In genomic region chr9:120874861-120875565, GRCh38 we compare ENCODE assay signal across 8 cellular contexts.
DNase-seq lines count a peak whose midpoint lies in the region; TF ChIP-seq lines count a peak whose summit lies in the region.
"Had no signal": no experiment of that assay in that cellular context is flagged by ENCODE, and none has a peak within 500 bp of the region (broad histone marks: within the 10 kb centered on the region; RNA-seq: fewer than 3 reads in every experiment).

No MANE protein-coding gene starts in this region.

- peaks cover 30% of the 10 kb centered on the region for H3K36me3 ChIP-seq in OCI-LY3 (replicated peaks; ENCODE audit: low read depth, low read length)
- H3K36me3 ChIP-seq in effector memory CD4-positive, alpha-beta T cell (ENCODE audit: control insufficient read depth, insufficient read depth, low read length), result peaks cover 20% of the 10 kb centered on the region
- H3K36me3 ChIP-seq: thyroid gland had no signal

- H3K4me1 ChIP-seq in OCI-LY3 (ENCODE audit: low read length), result peaks cover 38% of the 10 kb centered on the region
- peaks cover 47% of the 10 kb centered on the region for H3K4me1 ChIP-seq in effector memory CD4-positive, alpha-beta T cell (ENCODE audit: control insufficient read depth, insufficient read depth, low read length, poor library complexity, severe bottlenecking)

- no peaks in the 10 kb centered on the region for H3K27me3 ChIP-seq in OCI-LY3 (ENCODE audit: low read depth, low read length)
- H3K27me3 ChIP-seq in effector memory CD4-positive, alpha-beta T cell (replicated peaks; ENCODE audit: control insufficient read depth, insufficient read depth, low read length, poor library complexity, severe bottlenecking), result no peaks in the 10 kb centered on the region
- H3K27me3 ChIP-seq: thyroid gland had no signal

- TF ChIP-seq CTCF in OCI-LY3 (IDR thresholded peaks at IDR 0.05; ENCODE audit: low read depth, low read length), result no peak
- no peak for TF ChIP-seq CTCF in retinal pigment epithelial cell (conservative IDR thresholded peaks at IDR 0.05; ENCODE audit: low read depth, low read length)

- H3K4me3 ChIP-seq in GM08714 (ENCODE audit: low read length) (peak overlapping the region; percentile 85; the same call in 1 of the 2 replicates), OCI-LY3 (ENCODE audit: low read length) (peak overlapping the region; percentile 95), retinal pigment epithelial cell (ENCODE audit: low read length) (peak overlapping the region; percentile 73)
- no peak overlapping the region for H3K4me3 ChIP-seq in effector memory CD4-positive, alpha-beta T cell (ENCODE audit: insufficient read depth, low read depth, low read length, poor library complexity, severe bottlenecking)

- no peaks in the 10 kb centered on the region for H4K20me1 ChIP-seq in OCI-LY3 (ENCODE audit: insufficient read depth, low read length)

- no peaks in the 10 kb centered on the region for H3K9me3 ChIP-seq in OCI-LY3 (ENCODE audit: insufficient read depth, low read length)
- no peaks in the 10 kb centered on the region for H3K9me3 ChIP-seq in effector memory CD4-positive, alpha-beta T cell (ENCODE audit: control insufficient read depth, low read length)
- H3K9me3 ChIP-seq: thyroid gland had no signal

- H3K79me2 ChIP-seq in OCI-LY3 (ENCODE audit: low read length), result peaks cover 34% of the 10 kb centered on the region

- H2AFZ ChIP-seq in OCI-LY3 (ENCODE audit: low read depth, low read length), result no peak overlapping the region

- H3K4me2 ChIP-seq in OCI-LY3 (ENCODE audit: low read length), result peak overlapping the region; percentile 84

- H3K9ac ChIP-seq in OCI-LY3 (ENCODE audit: low read length), result peak overlapping the region; percentile 96; the same call in 1 of the 2 replicates

- peak overlapping the region; percentile 89 for H3K27ac ChIP-seq in OCI-LY3 (ENCODE audit: low read length)
- H3K27ac ChIP-seq in effector memory CD4-positive, alpha-beta T cell (ENCODE audit: insufficient read depth, low read length, poor library complexity, severe bottlenecking), result peak overlapping the region; percentile 93

- no peak for DNase-seq in effector memory CD4-positive, alpha-beta T cell
- DNase-seq in retinal pigment epithelial cell (ENCODE audit: low read depth) (no peak), NCI-H510A treated with DMSO at 0.1 percent for 48 hours (lab: John Stamatoyannopoulos, UW) (no peak), OCI-M2 (lab: John Stamatoyannopoulos, UW; ENCODE audit: unreplicated experiment) (no peak), NCI-H510A (lab: John Stamatoyannopoulos, UW) (no peak)
- DNase-seq: thyroid gland had no signal
